1 cellular context compared by ENCODE assay signal in genomic region chr5:138271281-138271680, GRCh38.
TF ChIP-seq lines count a peak whose summit lies in the region.

No MANE protein-coding gene starts in this region.

TF ChIP-seq in HepG2, 621 proteins besides CTCF, POLR2A, EP300 and RAD21 (continued from another document and continues in another):
- TF ChIP-seq ZBTB40 (IDR thresholded peaks at IDR 0.05) (no peak), ZBTB40 (CRISPR knock-in tag; IDR thresholded peaks at IDR 0.05) (no peak), SATB2 (CRISPR knock-in tag; IDR thresholded peaks at IDR 0.05) (no peak), ZNF883 (CRISPR knock-in tag; IDR thresholded peaks at IDR 0.05; ENCODE audit: not compliant biosample characterization) (no peak), ARID4A (CRISPR knock-in tag; IDR thresholded peaks at IDR 0.05; ENCODE audit: borderline replicate concordance) (no peak), PAXIP1 (CRISPR knock-in tag; conservative IDR thresholded peaks at IDR 0.05) (peak; percentile 51; the same call in 1 of the 2 replicates), SOX13 (IDR thresholded peaks at IDR 0.05) (no peak), SOX13 (CRISPR knock-in tag; conservative IDR thresholded peaks at IDR 0.05 in 1 of 2, IDR thresholded peaks at IDR 0.05 in 1 of 2) (0 out of 4 replicates have a peak, but pooled peaks of 1 of the 2 experiments have one; percentile 10), ELF3 (CRISPR knock-in tag; IDR thresholded peaks at IDR 0.05) (peak; percentile 53; the same call in 1 of the 2 replicates), ZNF232 (CRISPR knock-in tag; IDR thresholded peaks at IDR 0.05; ENCODE audit: borderline replicate concordance) (peak; percentile 59; the same call in 1 of the 2 replicates), CEBPG (CRISPR knock-in tag; IDR thresholded peaks at IDR 0.05) (peak; percentile 55), NR2F6 (IDR thresholded peaks at IDR 0.05) (peak; percentile 68), NR2F6 (CRISPR knock-in tag; IDR thresholded peaks at IDR 0.05) (0 out of 2 replicates have a peak, but pooled peaks have one; percentile 40), ZBTB14 (CRISPR knock-in tag; IDR thresholded peaks at IDR 0.05) (no peak), PATZ1 (CRISPR knock-in tag; IDR thresholded peaks at IDR 0.05) (0 out of 2 replicates have a peak, but pooled peaks have one; percentile 16), ZGPAT (CRISPR knock-in tag; IDR thresholded peaks at IDR 0.05) (0 out of 2 replicates have a peak, but pooled peaks have one; percentile 17), RXRB (CRISPR knock-in tag; IDR thresholded peaks at IDR 0.05; ENCODE audit: borderline replicate concordance) (peak; percentile 70; the same call in 1 of the 2 replicates), KAT8 (CRISPR knock-in tag; IDR thresholded peaks at IDR 0.05) (0 out of 2 replicates have a peak, but pooled peaks have one; percentile 40), MED1 (CRISPR knock-in tag; IDR thresholded peaks at IDR 0.05) (0 out of 2 replicates have a peak, but pooled peaks have one; percentile 24), ETV5 (CRISPR knock-in tag; IDR thresholded peaks at IDR 0.05; ENCODE audit: borderline replicate concordance) (peak; percentile 63; the same call in 1 of the 2 replicates), ZBTB43 (CRISPR knock-in tag; conservative IDR thresholded peaks at IDR 0.05) (no peak), CHCHD3 (CRISPR knock-in tag; IDR thresholded peaks at IDR 0.05) (no peak), HNF4G (IDR thresholded peaks at IDR 0.05; ENCODE audit: borderline replicate concordance, low read depth, low read length) (peak; percentile 81), HNF4G (CRISPR knock-in tag; IDR thresholded peaks at IDR 0.05; ENCODE audit: borderline replicate concordance, low read depth) (peak; percentile 49; the same call in 1 of the 2 replicates), NR2C2 (CRISPR knock-in tag; IDR thresholded peaks at IDR 0.05; ENCODE audit: borderline replicate concordance) (peak; percentile 32; the same call in 1 of the 2 replicates), SRSF1 (optimal IDR thresholded peaks at IDR 0.05; ENCODE audit: low read depth, low read length) (no peak), CEBPB (IDR thresholded peaks at IDR 0.05; ENCODE audit: borderline replicate concordance, low read depth, low read length) (peak; percentile 72; the same call in 1 of the 2 replicates), CSRNP1 (CRISPR knock-in tag; IDR thresholded peaks at IDR 0.05) (no peak)
